9 cellular contexts compared by ENCODE assay signal in the genomic region with DNA sequence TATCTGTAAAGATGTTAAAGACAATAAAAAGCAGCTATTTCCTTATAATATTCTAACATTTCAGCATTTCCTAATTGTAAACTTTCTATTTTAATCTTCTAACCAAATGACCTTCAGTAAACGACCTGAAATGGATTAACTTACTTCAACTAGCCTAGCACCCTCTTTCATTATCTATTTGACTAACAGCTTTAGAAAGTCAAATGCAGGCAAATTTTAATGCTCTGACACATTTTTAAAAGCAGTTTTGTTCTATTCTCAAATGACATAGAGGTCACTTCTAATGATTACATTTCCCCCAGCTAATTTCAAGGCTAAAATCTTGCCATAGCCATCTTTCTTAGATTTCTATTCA. TPM values are rescaled to one million over a fixed set of nuclear protein-coding genes. Genes with fewer than 3 reads are reported as not detected.
DNase-seq lines count a peak whose midpoint lies in the region; ATAC-seq and TF ChIP-seq lines count a peak whose summit lies in the region.
"Had no signal": no experiment of that assay in that cellular context is flagged by ENCODE, and none has a peak within 500 bp of the region (broad histone marks: within the 10 kb centered on the region; RNA-seq: fewer than 3 reads in every experiment).

No MANE protein-coding gene starts in this region.

- no peaks in the 10 kb centered on the region for H3K27me3 Mint-ChIP-seq in progenitor cell of endocrine pancreas

- peak overlapping the region; percentile 77 for H3K27ac ChIP-seq in HUES6 (ENCODE audit: low read depth, low read length)

- H3K4me3 Mint-ChIP-seq in progenitor cell of endocrine pancreas (ENCODE audit: low read depth), result no peak overlapping the region
- H3K4me3 Mint-ChIP-seq: neural crest cell had no signal

- H3K27me3 ChIP-seq in HUES6 (ENCODE audit: control insufficient read depth, insufficient read depth, low read length), result no peaks in the 10 kb centered on the region

- peaks cover 3% of the 10 kb centered on the region for H3K36me3 Mint-ChIP-seq in progenitor cell of endocrine pancreas (ENCODE audit: insufficient read depth)

- H3K9me3 ChIP-seq in HUES6 (ENCODE audit: control insufficient read depth, insufficient read depth, low read depth, low read length), result no peaks in the 10 kb centered on the region
- H3K9me3 ChIP-seq: HAP-1 had no signal

- no peak overlapping the region for H3K4me3 ChIP-seq in HUES6 (ENCODE audit: low read depth, low read length)
- H3K4me3 ChIP-seq: HAP-1 had no signal

- peak overlapping the region; percentile 97 for H3K27ac Mint-ChIP-seq in progenitor cell of endocrine pancreas

- no peaks in the 10 kb centered on the region for H3K36me3 ChIP-seq in HUES6 (ENCODE audit: control insufficient read depth, insufficient read depth, low read length)

- peaks cover 24% of the 10 kb centered on the region for H3K4me1 Mint-ChIP-seq in progenitor cell of endocrine pancreas (ENCODE audit: low read depth)

- no peak for TF ChIP-seq CTCF in progenitor cell of endocrine pancreas (IDR thresholded peaks at IDR 0.05; ENCODE audit: unreplicated experiment)

- DNase-seq in progenitor cell of endocrine pancreas (ENCODE audit: low spot score, unreplicated experiment) (no peak), NAMALWA (ENCODE audit: low spot score) (no peak), SKM-1 (lab: John Stamatoyannopoulos, UW; ENCODE audit: unreplicated experiment) (no peak)

- H3K4me1 ChIP-seq in HUES6 (ENCODE audit: control insufficient read depth, insufficient read depth, low read length), result peaks cover 15% of the 10 kb centered on the region

- H3K9me3 Mint-ChIP-seq in progenitor cell of endocrine pancreas (ENCODE audit: low read depth), result no peaks in the 10 kb centered on the region
- H3K9me3 Mint-ChIP-seq: neural crest cell had no signal

- H3K9ac ChIP-seq in HUES6 (ENCODE audit: low read length), result no peak overlapping the region

- peak; percentile 45 for ATAC-seq in GM19395 (IDR thresholded peaks at IDR 0.05; ENCODE audit: unreplicated experiment)
- peak; percentile 52 for ATAC-seq in HG02759 (IDR thresholded peaks at IDR 0.05; ENCODE audit: unreplicated experiment)
- ATAC-seq in HG03095 (IDR thresholded peaks at IDR 0.05; ENCODE audit: unreplicated experiment), result no peak

RNA-seq across cellular contexts. Expression of a gene that starts 41.9 kb away (rescaled TPM):
- total RNA-seq in progenitor cell of endocrine pancreas, result 8.2 and 12.3 TPM in 2 replicates
